Comparison of ENCODE assay signal across 20 cellular contexts in the genomic region with DNA sequence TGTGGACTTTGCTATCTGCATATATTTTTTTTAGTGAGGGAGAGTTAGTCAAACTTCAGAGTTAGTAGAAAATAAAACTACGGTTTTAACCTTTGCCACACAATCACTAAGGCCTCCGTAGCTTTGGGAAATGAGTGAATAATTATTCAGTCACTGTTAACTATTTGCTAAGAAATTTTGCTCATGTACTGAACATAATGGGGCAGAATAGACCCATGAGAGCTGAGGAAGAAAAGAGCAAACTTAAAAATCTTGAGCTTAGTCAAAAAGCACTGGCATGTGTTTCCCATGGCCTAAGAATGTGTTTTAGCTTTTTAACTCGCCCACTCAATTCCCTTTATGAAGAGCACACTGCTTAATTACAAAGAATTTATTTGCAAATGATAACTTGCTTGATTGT.
A peak's percentile ranks its signal among the peaks of the same experiment; 100 is the strongest.
DNase-seq lines count a peak whose midpoint lies in the region; ATAC-seq and TF ChIP-seq lines count a peak whose summit lies in the region.
"Had no signal": no experiment of that assay in that cellular context is flagged by ENCODE, and none has a peak within 500 bp of the region (broad histone marks: within the 10 kb centered on the region; RNA-seq: fewer than 3 reads in every experiment).

No MANE protein-coding gene starts in this region.

- TF ChIP-seq CTCF in fibroblast of mammary gland (conservative IDR thresholded peaks at IDR 0.05; ENCODE audit: control insufficient read depth, insufficient read depth, low read depth, low read length): no peak
- TF ChIP-seq CTCF in adrenal gland (IDR thresholded peaks at IDR 0.05): no peak

- POLR2A ChIA-PET in CD8-positive, alpha-beta memory T cell (lab: Charles Lee): interaction anchor here (0.6 kb wide), 1 partner anchor 144 kb away, joined by 7 read pairs; no protein-coding TSS in a partner anchor

- CTCF ChIA-PET in CD8-positive, alpha-beta memory T cell (lab: Charles Lee): interaction anchor here (1.7 kb wide), 1 partner anchor 11 kb away, joined by 4 read pairs; no protein-coding TSS in a partner anchor

- no peaks in the 10 kb centered on the region for H3K27me3 Mint-ChIP-seq in CD8-positive, alpha-beta memory T cell
- H3K27me3 Mint-ChIP-seq in T-helper 17 cell (no peaks in the 10 kb centered on the region), immature natural killer cell (ENCODE audit: low read depth in 3 of 3) (peaks cover 0 to 3% (median 2%) of the 10 kb centered on the region in 3 donors)
- H3K27me3 Mint-ChIP-seq: activated naive CD8-positive, alpha-beta T cell treated with anti-CD3 and anti-CD28 coated beads, Interleukin-2, amount 10 ng/mL, durations not matched to agents 7 days and 5 days had no signal

- no peaks in the 10 kb centered on the region for H3K9me3 ChIP-seq in CD8-positive, alpha-beta memory T cell (ENCODE audit: low read length)
- no peaks in the 10 kb centered on the region for H3K9me3 ChIP-seq in T-helper 17 cell (ENCODE audit: control insufficient read depth, low read length, poor library complexity, severe bottlenecking)
- H3K9me3 ChIP-seq in adrenal gland (replicated peaks in 1 of 3): no peaks in the 10 kb centered on the region
- H3K9me3 ChIP-seq: thoracic aorta had no signal

- no peaks in the 10 kb centered on the region for H3K36me3 ChIP-seq in CD8-positive, alpha-beta memory T cell (ENCODE audit: insufficient read depth, low read length)
- no peaks in the 10 kb centered on the region for H3K36me3 ChIP-seq in adrenal gland (replicated peaks in 1 of 2)
- H3K36me3 ChIP-seq: neural progenitor cell, thoracic aorta had no signal

- DNase-seq in ACHN (peak; percentile 30), T-helper 17 cell (no peak), fibroblast of mammary gland (ENCODE audit: low read depth) (peak; percentile 63), adrenal gland (no peak), A172 (ENCODE audit: low spot score) (no peak), NCI-H1092 treated with DMSO at 0.1 percent for 48 hours (lab: John Stamatoyannopoulos, UW) (no peak), immature natural killer cell (no peak)
- no peak for DNase-seq in CD8-positive, alpha-beta memory T cell
- DNase-seq: activated CD8-positive, alpha-beta memory T cell treated with anti-CD3 and anti-CD28 coated beads, Interleukin-2, amount 50 U/mL, for 4 hours; activated naive CD8-positive, alpha-beta T cell treated with anti-CD3 and anti-CD28 coated beads, Interleukin-2, amount 10 ng/mL, durations not matched to agents 7 days and 5 days; caudate nucleus; endodermal cell; NCI-H1048; right cardiac atrium; stimulated activated CD8-positive, alpha-beta memory T cell treated with anti-CD3 and anti-CD28 coated beads, Interleukin-4, amount 100 ng/mL, for 48 hours had no signal

- peaks cover 64 to 92% (median 77%) of the 10 kb centered on the region in 3 donors for H3K4me1 Mint-ChIP-seq in CD8-positive, alpha-beta memory T cell
- peaks cover 57% of the 10 kb centered on the region for H3K4me1 Mint-ChIP-seq in T-helper 17 cell
- H3K4me1 Mint-ChIP-seq in immature natural killer cell: peaks cover 29 to 70% of the 10 kb centered on the region in 2 donors
- H3K4me1 Mint-ChIP-seq: neural progenitor cell had no signal

- 77 to 83% (median 81%) methylated on average over 3 of the region's 3 CpGs for WGBS in adrenal gland, 4 donors

- no peaks in the 10 kb centered on the region for H3K9me3 Mint-ChIP-seq in CD8-positive, alpha-beta memory T cell
- no peaks in the 10 kb centered on the region for H3K9me3 Mint-ChIP-seq in immature natural killer cell
- H3K9me3 Mint-ChIP-seq: activated naive CD8-positive, alpha-beta T cell treated with anti-CD3 and anti-CD28 coated beads, Interleukin-2, amount 10 ng/mL, durations not matched to agents 7 days and 5 days; endodermal cell; GM23338; neural progenitor cell had no signal

- intact Hi-C loops in adrenal gland (cut with DNase I): no loop called here

- no peak overlapping the region for H3K27ac ChIP-seq in CD8-positive, alpha-beta memory T cell (ENCODE audit: low read depth, low read length)
- no peak overlapping the region for H3K27ac ChIP-seq in adrenal gland
- H3K27ac ChIP-seq: C4-2B, neural progenitor cell, thoracic aorta, VCaP had no signal

- H3K27ac Mint-ChIP-seq in CD8-positive, alpha-beta memory T cell: peak overlapping the region in 5 of 8 donors; percentile 2 to 93 (median 70)
- H3K27ac Mint-ChIP-seq in T-helper 17 cell (peak overlapping the region; percentile 90), immature natural killer cell (no peak overlapping the region)
- H3K27ac Mint-ChIP-seq: activated naive CD8-positive, alpha-beta T cell treated with anti-CD3 and anti-CD28 coated beads, Interleukin-2, amount 10 ng/mL, durations not matched to agents 7 days and 5 days; endodermal cell; GM23338; neural progenitor cell had no signal

- no peak overlapping the region for H3K4me3 ChIP-seq in CD8-positive, alpha-beta memory T cell (ENCODE audit: low read length)
- no peak overlapping the region for H3K4me3 ChIP-seq in fibroblast of mammary gland (ENCODE audit: control insufficient read depth, low read depth, low read length)
- H3K4me3 ChIP-seq in adrenal gland: no peak overlapping the region
- H3K4me3 ChIP-seq: GM23338, neural progenitor cell, thoracic aorta had no signal

- ATAC-seq in T-helper 17 cell: no peak
- ATAC-seq: GM23338, right cardiac atrium had no signal

- H3K27me3 ChIP-seq in CD8-positive, alpha-beta memory T cell (ENCODE audit: insufficient read depth, low read length, poor library complexity, severe bottlenecking): no peaks in the 10 kb centered on the region
- H3K27me3 ChIP-seq in adrenal gland: peaks cover 7% of the 10 kb centered on the region
- H3K27me3 ChIP-seq: neural progenitor cell had no signal

- H3K36me3 Mint-ChIP-seq in CD8-positive, alpha-beta memory T cell: peaks cover 12 to 26% (median 17%) of the 10 kb centered on the region in 3 donors
- H3K36me3 Mint-ChIP-seq in T-helper 17 cell (ENCODE audit: low read depth) (peaks cover 6% of the 10 kb centered on the region), immature natural killer cell (no peaks in the 10 kb centered on the region)
- H3K36me3 Mint-ChIP-seq: neural progenitor cell had no signal

- H3K4me1 ChIP-seq in CD8-positive, alpha-beta memory T cell (ENCODE audit: insufficient read depth, low read length): peaks cover 40% of the 10 kb centered on the region
- peaks cover 0 to 16% of the 10 kb centered on the region in 2 donors for H3K4me1 ChIP-seq in adrenal gland (replicated peaks in 1 of 2)
- H3K4me1 ChIP-seq: neural progenitor cell had no signal

- in situ Hi-C loops in ACHN (cut with HindIII; ENCODE audit: low pct_ligation_motif_present, low pct_unique_long_range_greater_than_20kb, low sequenced_read_pairs): no loop called here

- peak overlapping the region in 2 of 7 donors; percentile 30 to 66 for H3K4me3 Mint-ChIP-seq in CD8-positive, alpha-beta memory T cell
- H3K4me3 Mint-ChIP-seq in T-helper 17 cell (peak overlapping the region; percentile 75), immature natural killer cell (no peak overlapping the region)
- H3K4me3 Mint-ChIP-seq: activated naive CD8-positive, alpha-beta T cell treated with anti-CD3 and anti-CD28 coated beads, Interleukin-2, amount 10 ng/mL, durations not matched to agents 7 days and 5 days; endodermal cell; GM23338; neural progenitor cell had no signal

- no peak for TF ChIP-seq POLR2A in adrenal gland (IDR thresholded peaks at IDR 0.05)

Comparison
In these comparisons a context has a peak if more than half of its experiments do, and no peak if none do; other contexts are left out.
1. DNase-seq: peak in ACHN (single experiment) and fibroblast of mammary gland (single experiment); none in CD8-positive, alpha-beta memory T cell (0 of 5), T-helper 17 cell (0 of 3), adrenal gland (0 of 7), A172 (single experiment), NCI-H1092 treated with DMSO at 0.1 percent for 48 hours (single experiment) and immature natural killer cell (0 of 3).
2. H3K27ac Mint-ChIP-seq: peak in CD8-positive, alpha-beta memory T cell (5 of 8) and T-helper 17 cell (single experiment); none in immature natural killer cell (0 of 6).